ENCODE assay signal across 8 cellular contexts in genomic region chr2:28359222-28360065, GRCh38. TPM values are rescaled to one million over a fixed set of nuclear protein-coding genes. Genes with fewer than 3 reads are reported as not detected.
DNase-seq lines count a peak whose midpoint lies in the region; ATAC-seq, FAIRE-seq and TF ChIP-seq lines count a peak whose summit lies in the region.

No MANE protein-coding gene starts in this region.

- no peaks in the 10 kb centered on the region for H3K9me3 ChIP-seq in liver (ENCODE audit: control insufficient read depth in 4 of 4, low read length in 3 of 4)

- TF ChIP-seq RAD21 in liver (IDR thresholded peaks at IDR 0.05): no peak

- no peak overlapping the region for H3K4me3 ChIP-seq in liver (ENCODE audit: low read depth in 1 of 3, low read length in 3 of 3)

- peak; percentile 80 for ATAC-seq in HG02885 (IDR thresholded peaks at IDR 0.05; ENCODE audit: poor library complexity, unreplicated experiment)

- peaks cover 13 to 18% (median 16%) of the 10 kb centered on the region in 4 donors for H3K4me1 ChIP-seq in liver (ENCODE audit: control insufficient read depth in 4 of 4, insufficient read depth in 4 of 4, low read length in 3 of 4)

- H3K27ac ChIP-seq in liver (ENCODE audit: low read depth in 1 of 2, low read length in 2 of 2): peak overlapping the region in 1 of 2 donors; percentile 27

- DNase-seq in GM13977 (ENCODE audit: low spot score) (peak; percentile 71), RCC 7860 (ENCODE audit: low spot score) (peak; percentile 98), DMS79 (lab: John Stamatoyannopoulos, UW) (no peak), NCI-H524 treated with DMSO at 0.1 percent for 48 hours (lab: John Stamatoyannopoulos, UW) (no peak)
- peak; percentile 59 for DNase-seq in activated T-helper 9 cell treated with anti-CD3 and anti-CD28 coated beads, Interleukin-2, amount 50 U/mL, for 16 hours (ENCODE audit: low read depth)
- DNase-seq in stimulated activated CD8-positive, alpha-beta memory T cell treated with anti-CD3 and anti-CD28 coated beads, Interleukin-7, amount 100 ng/mL, for 24 hours (ENCODE audit: low read depth): peak; percentile 53

- 76% methylated on average over 29 of the region's 29 CpGs for WGBS in liver

- no peak overlapping the region for H3K9ac ChIP-seq in liver (ENCODE audit: low read depth in 1 of 2, low read length in 2 of 2)

- in situ Hi-C loops in GM13977 (cut with MboI; ENCODE audit: low pct_unique_long_range_greater_than_20kb, low sequenced_read_pairs, unreplicated experiment): no loop called here

- FAIRE-seq in RCC 7860 (lab: Jason Lieb, UNC): peak; percentile 93

- no peaks in the 10 kb centered on the region for H3K36me3 ChIP-seq in liver (ENCODE audit: control insufficient read depth in 4 of 4, insufficient read depth in 3 of 4, low read depth in 1 of 4, low read length in 3 of 4)

- TF ChIP-seq CTCF in GM13977 (IDR thresholded peaks at IDR 0.05; ENCODE audit: extremely low read depth, insufficient read depth, missing control alignments): no peak
- no peak for TF ChIP-seq CTCF in liver (IDR thresholded peaks at IDR 0.05; ENCODE audit: low read depth, low read length, missing input control)

- no peaks in the 10 kb centered on the region for H3K27me3 ChIP-seq in liver (ENCODE audit: control insufficient read depth in 4 of 4, insufficient read depth in 4 of 4, low read length in 3 of 4)

TF ChIP-seq in liver, 16 proteins besides CTCF, POLR2A, EP300 and RAD21:
- no peak for TF ChIP-seq HNF4G (IDR thresholded peaks at IDR 0.05)
- no peak for TF ChIP-seq RXRA (IDR thresholded peaks at IDR 0.05)
- TF ChIP-seq SP1 (IDR thresholded peaks at IDR 0.05): peak; percentile 10
- TF ChIP-seq ATF3 (IDR thresholded peaks at IDR 0.05): no peak

RNA-seq across cellular contexts. Expression of gene FOSL2, which starts 33.2 kb away (rescaled TPM):
- total RNA-seq in liver: 10 to 100 TPM in 1 of 2 donors, 1 to 10 TPM in 1; 2.0 to 10.7 TPM
- 1 to 10 TPM; 1.9 to 3.1 TPM for polyA plus RNA-seq in liver

Comparison
In these comparisons a context has a peak if more than half of its experiments do, and no peak if none do; other contexts are left out.
1. DNase-seq: peak in GM13977 (single experiment), RCC 7860 (single experiment), activated T-helper 9 cell treated with anti-CD3 and anti-CD28 coated beads, Interleukin-2, amount 50 U/mL, for 16 hours (single experiment) and stimulated activated CD8-positive, alpha-beta memory T cell treated with anti-CD3 and anti-CD28 coated beads, Interleukin-7, amount 100 ng/mL, for 24 hours (single experiment); none in DMS79 (single experiment) and NCI-H524 treated with DMSO at 0.1 percent for 48 hours (single experiment).